Comparison of ENCODE assay signal across 8 cellular contexts in genomic region chr7:73647725-73648592, GRCh38. TPM values are rescaled to one million over a fixed set of nuclear protein-coding genes. Genes with fewer than 3 reads are reported as not detected.
DNase-seq lines count a peak whose midpoint lies in the region; ATAC-seq and TF ChIP-seq lines count a peak whose summit lies in the region.

No MANE protein-coding gene starts in this region.

- no peak overlapping the region for H3K27ac Mint-ChIP-seq in CD4-positive, alpha-beta T cell

- H3K27ac ChIP-seq in CD4-positive, alpha-beta T cell (ENCODE audit: low read depth, low read length): no peak overlapping the region

- no peaks in the 10 kb centered on the region for H3K9me3 ChIP-seq in CD4-positive, alpha-beta T cell (ENCODE audit: control insufficient read depth, low read length)
- H3K9me3 ChIP-seq in skeletal muscle satellite cell (replicated peaks; ENCODE audit: low read length): no peaks in the 10 kb centered on the region

- peaks cover 6% of the 10 kb centered on the region for H3K4me1 Mint-ChIP-seq in CD4-positive, alpha-beta T cell (ENCODE audit: low read depth)
- peaks cover 8% of the 10 kb centered on the region for H3K4me1 Mint-ChIP-seq in activated T-cell treated with anti-CD3 and anti-CD28 coated beads, Interleukin-2, amount 50 U/mL, for 4 hours (ENCODE audit: low read depth)

- peak overlapping the region; percentile 78 for H3K4me2 ChIP-seq in skeletal muscle satellite cell (ENCODE audit: low read length)

- no peaks in the 10 kb centered on the region for H3K9me3 Mint-ChIP-seq in CD4-positive, alpha-beta T cell
- no peaks in the 10 kb centered on the region for H3K9me3 Mint-ChIP-seq in activated T-cell treated with anti-CD3 and anti-CD28 coated beads, Interleukin-2, amount 50 U/mL, for 4 hours

- ATAC-seq in CD4-positive, alpha-beta T cell (ENCODE audit: poor library complexity): peak; percentile 85
- ATAC-seq in activated T-cell treated with anti-CD3 and anti-CD28 coated beads, Interleukin-2, amount 50 U/mL, for 4 hours: peak; percentile 74 to 85
- ATAC-seq in left cardiac atrium (peak; percentile 57 to 91), GM21447 (IDR thresholded peaks at IDR 0.05; ENCODE audit: unreplicated experiment) (no peak), HG02642 (IDR thresholded peaks at IDR 0.05; ENCODE audit: poor library complexity, unreplicated experiment) (no peak), GM18870 (IDR thresholded peaks at IDR 0.05; ENCODE audit: unreplicated experiment) (no peak)

- peaks cover 80% of the 10 kb centered on the region for H3K27me3 Mint-ChIP-seq in CD4-positive, alpha-beta T cell
- H3K27me3 Mint-ChIP-seq in activated T-cell treated with anti-CD3 and anti-CD28 coated beads, Interleukin-2, amount 50 U/mL, for 4 hours (ENCODE audit: low read depth): peaks cover 64% of the 10 kb centered on the region

- H3K36me3 ChIP-seq in skeletal muscle satellite cell (ENCODE audit: insufficient read depth, low read length): no peaks in the 10 kb centered on the region

- POLR2A ChIA-PET in CD4-positive, alpha-beta T cell (lab: Charles Lee): no interaction called here

- CTCF ChIA-PET in CD4-positive, alpha-beta T cell (lab: Charles Lee): no interaction called here

- peaks cover 5% of the 10 kb centered on the region for H3K4me1 ChIP-seq in skeletal muscle satellite cell (ENCODE audit: control insufficient read depth, insufficient read depth, low read length)

- peak in 4 of 10 experiments; percentile 11 to 41 (median 31) for DNase-seq in CD4-positive, alpha-beta T cell
- DNase-seq in activated T-cell treated with anti-CD3 and anti-CD28 coated beads, Interleukin-2, amount 50 U/mL, for 4 hours: peak; percentile 20
- no peak for DNase-seq in left cardiac atrium

- peak overlapping the region; percentile 34 for H3K4me3 Mint-ChIP-seq in CD4-positive, alpha-beta T cell
- H3K4me3 Mint-ChIP-seq in activated T-cell treated with anti-CD3 and anti-CD28 coated beads, Interleukin-2, amount 50 U/mL, for 4 hours: peak overlapping the region; percentile 42

- intact Hi-C loops in CD4-positive, alpha-beta T cell (cut with DNase I, micrococcal nuclease): loop anchor here in 1 of 2 experiments (5.0 kb wide), 1 partner anchor 79 kb away; no protein-coding TSS in a partner anchor
- intact Hi-C loops in left cardiac atrium (cut with DNase I): no loop called here

- no peaks in the 10 kb centered on the region for H3K36me3 Mint-ChIP-seq in CD4-positive, alpha-beta T cell (ENCODE audit: low read depth)
- H3K36me3 Mint-ChIP-seq in activated T-cell treated with anti-CD3 and anti-CD28 coated beads, Interleukin-2, amount 50 U/mL, for 4 hours (ENCODE audit: insufficient read depth): no peaks in the 10 kb centered on the region

- peak overlapping the region; percentile 53 for H3K4me3 ChIP-seq in skeletal muscle satellite cell (ENCODE audit: low read length)

- H3K9ac ChIP-seq in skeletal muscle satellite cell (ENCODE audit: low read depth, low read length): no peak overlapping the region

- H3K27me3 ChIP-seq in CD4-positive, alpha-beta T cell (ENCODE audit: control insufficient read depth, insufficient read depth, low read length): peaks cover 63% of the 10 kb centered on the region
- peaks cover 76% of the 10 kb centered on the region for H3K27me3 ChIP-seq in skeletal muscle satellite cell (ENCODE audit: control insufficient read depth, insufficient read depth, low read length)

- TF ChIP-seq CTCF in CD4-positive, alpha-beta T cell (IDR thresholded peaks at IDR 0.05): no peak
- TF ChIP-seq CTCF in LNCAP (IDR thresholded peaks at IDR 0.05): peak; percentile 32; the same call in 1 of the 2 replicates

RNA-seq across cellular contexts. Expression of gene VPS37D, which starts 19.7 kb away (rescaled TPM):
- under 1 TPM; 0.81 to 0.96 TPM for total RNA-seq in CD4-positive, alpha-beta T cell
- under 1 TPM in 2 of 3 donors, not detected in 1; 0.16 to 0.25 TPM for total RNA-seq in activated T-cell treated with anti-CD3 and anti-CD28 coated beads, Interleukin-2, amount 50 U/mL, for 4 hours
- 1 to 10 TPM; 1.4 to 2.5 TPM for total RNA-seq in left cardiac atrium
- total RNA-seq in skeletal muscle satellite cell (2012; rRNA removed): 3.0 and 4.8 TPM in 2 replicates

RNA-seq across cellular contexts. Expression of gene MLXIPL, which starts 23.6 kb away (rescaled TPM):
- total RNA-seq in CD4-positive, alpha-beta T cell: not detected
- under 1 TPM; 0.35 to 0.55 (median 0.43) TPM for total RNA-seq in activated T-cell treated with anti-CD3 and anti-CD28 coated beads, Interleukin-2, amount 50 U/mL, for 4 hours
- 10 to 100 TPM; 14.0 to 29.1 TPM for total RNA-seq in left cardiac atrium
- total RNA-seq in skeletal muscle satellite cell (2012; rRNA removed): 0.51 TPM in 1 of 2 replicates, not detected in the other

RNA-seq across cellular contexts. Expression of gene DNAJC30, which starts 35.3 kb away (rescaled TPM):
- 10 to 100 TPM; 14.0 to 14.4 TPM for total RNA-seq in CD4-positive, alpha-beta T cell
- 10 to 100 TPM; 11.9 to 12.7 (median 12.0) TPM for total RNA-seq in activated T-cell treated with anti-CD3 and anti-CD28 coated beads, Interleukin-2, amount 50 U/mL, for 4 hours
- 10 to 100 TPM; 13.6 to 14.3 TPM for total RNA-seq in left cardiac atrium
- total RNA-seq in skeletal muscle satellite cell (2012; rRNA removed): 2.6 and 3.3 TPM in 2 replicates

RNA-seq across cellular contexts. Expression of gene BUD23, which starts 35.4 kb away (rescaled TPM):
- total RNA-seq in CD4-positive, alpha-beta T cell: 100 to 1,000 TPM in 1 of 2 experiments, 10 to 100 TPM in 1; 96.1 to 103 TPM
- total RNA-seq in activated T-cell treated with anti-CD3 and anti-CD28 coated beads, Interleukin-2, amount 50 U/mL, for 4 hours: 100 to 1,000 TPM; 166 to 197 (median 178) TPM
- total RNA-seq in left cardiac atrium: 10 to 100 TPM; 70.3 to 72.5 TPM
- 51.0 and 53.7 TPM in 2 replicates for total RNA-seq in skeletal muscle satellite cell (2012; rRNA removed)

Comparison
In these comparisons a context has a peak if more than half of its experiments do, and no peak if none do; other contexts are left out.
1. ATAC-seq: peak in CD4-positive, alpha-beta T cell (single experiment), activated T-cell treated with anti-CD3 and anti-CD28 coated beads, Interleukin-2, amount 50 U/mL, for 4 hours (2 of 2) and left cardiac atrium (2 of 2); none in GM21447 (single experiment), HG02642 (single experiment) and GM18870 (single experiment).
2. RNA of gene MLXIPL, which starts 23.6 kb away (total RNA-seq): 14.0 to 29.1 TPM in left cardiac atrium; 0.35 to 0.55 TPM in activated T-cell treated with anti-CD3 and anti-CD28 coated beads, Interleukin-2, amount 50 U/mL, for 4 hours and not detected in CD4-positive, alpha-beta T cell; every median in the first group is over 4 times any median in the second.